In genomic region chr3:55164876-55165275, GRCh38 we compare ENCODE assay signal across 15 cellular contexts.
"Had no signal": no experiment of that assay in that cellular context is flagged by ENCODE, and none has a peak within 500 bp of the region (broad histone marks: within the 10 kb centered on the region; RNA-seq: fewer than 3 reads in every experiment).

No MANE protein-coding gene starts in this region.

- ATAC-seq: activated CD8-positive, alpha-beta memory T cell treated with anti-CD3 and anti-CD28 coated beads, Interleukin-2, amount 10 ng/mL, durations not matched to agents 7 days and 5 days; foreskin keratinocyte; left ventricle myocardium superior; right cardiac atrium; T-cell had no signal

- H3K36me3 ChIP-seq: spleen, upper lobe of left lung had no signal

- H3K9me3 ChIP-seq: spleen, upper lobe of left lung had no signal

- DNase-seq: activated CD4-positive, alpha-beta T cell treated with anti-CD3 and anti-CD28 coated beads, Interleukin-2, amount 50 U/mL, for 4 hours; activated CD4-positive, CD25-positive, alpha-beta regulatory T cell treated with anti-CD3 and anti-CD28 coated beads, Interleukin-2, amount 50 U/mL, for 72 hours; activated CD8-positive, alpha-beta memory T cell treated with anti-CD3 and anti-CD28 coated beads, Interleukin-2, amount 10 ng/mL, durations not matched to agents 7 days and 5 days; activated naive CD4-positive, alpha-beta T cell treated with anti-CD3 and anti-CD28 coated beads, Interleukin-2, amount 10 ng/mL, durations not matched to agents 7 days and 5 days; activated T-cell treated with anti-CD3 and anti-CD28 coated beads, Interleukin-2, amount 50 U/mL, for 1 hour; foreskin keratinocyte; kidney glomerular epithelial cell; left ventricle myocardium superior; mesendoderm; nucleus accumbens; right cardiac atrium; spleen; T-cell; T-helper 9 cell; upper lobe of left lung had no signal

- H3K4me3 ChIP-seq: spleen, upper lobe of left lung had no signal

- H3K27me3 ChIP-seq: foreskin keratinocyte, spleen had no signal

- H3K4me1 ChIP-seq: foreskin keratinocyte, spleen, upper lobe of left lung had no signal

- H3K27ac ChIP-seq: foreskin keratinocyte, spleen, upper lobe of left lung had no signal
